In genomic region chr4:4852591-4853362, GRCh38 we compare ENCODE assay signal across 8 cellular contexts.
DNase-seq lines count a peak whose midpoint lies in the region; ATAC-seq lines count a peak whose summit lies in the region.

No MANE protein-coding gene starts in this region.

- DNase-seq in NCI-H1417 (lab: John Stamatoyannopoulos, UW) (peak in 2 of 3 experiments; percentile 22 to 50), NCI-H1417 treated with DMSO at 0.1 percent for 48 hours (lab: John Stamatoyannopoulos, UW) (no peak), NCI-H510A (lab: John Stamatoyannopoulos, UW) (no peak)
- DNase-seq in activated naive CD8-positive, alpha-beta T cell treated with anti-CD3 and anti-CD28 coated beads, Interleukin-2, amount 50 U/mL, for 24 hours: no peak

- H3K27ac ChIP-seq in skin epidermis: peak overlapping the region in 15 of 21 experiments; percentile 2 to 85 (median 65)

- peaks cover 72% of the 10 kb centered on the region for H3K27me3 Mint-ChIP-seq in activated naive CD8-positive, alpha-beta T cell treated with anti-CD3 and anti-CD28 coated beads, Interleukin-2, amount 50 U/mL, for 24 hours

- ATAC-seq in HG03354 (IDR thresholded peaks at IDR 0.05; ENCODE audit: poor library complexity, severe bottlenecking, unreplicated experiment) (peak; percentile 53), HG03280 (IDR thresholded peaks at IDR 0.05; ENCODE audit: unreplicated experiment) (no peak)
- ATAC-seq in activated naive CD8-positive, alpha-beta T cell treated with anti-CD3 and anti-CD28 coated beads, Interleukin-2, amount 50 U/mL, for 24 hours: peak; percentile 36

- no peak overlapping the region for H3K27ac Mint-ChIP-seq in activated naive CD8-positive, alpha-beta T cell treated with anti-CD3 and anti-CD28 coated beads, Interleukin-2, amount 50 U/mL, for 24 hours

- H3K36me3 Mint-ChIP-seq in activated naive CD8-positive, alpha-beta T cell treated with anti-CD3 and anti-CD28 coated beads, Interleukin-2, amount 50 U/mL, for 24 hours (ENCODE audit: low read depth): no peaks in the 10 kb centered on the region

- H3K4me1 Mint-ChIP-seq in activated naive CD8-positive, alpha-beta T cell treated with anti-CD3 and anti-CD28 coated beads, Interleukin-2, amount 50 U/mL, for 24 hours: peaks cover 30% of the 10 kb centered on the region

- H3K4me3 ChIP-seq in iPS-18c (ENCODE audit: insufficient read depth, low read depth, low read length): peak overlapping the region; percentile 40
- peak overlapping the region; percentile 4 to 33 (median 19) for H3K4me3 ChIP-seq in skin epidermis

- peaks cover 4% of the 10 kb centered on the region for H3K9me3 ChIP-seq in iPS-18c (ENCODE audit: control insufficient read depth, insufficient read depth, low read length)

- peak overlapping the region; percentile 76 for H3K4me3 Mint-ChIP-seq in activated naive CD8-positive, alpha-beta T cell treated with anti-CD3 and anti-CD28 coated beads, Interleukin-2, amount 50 U/mL, for 24 hours

- H3K9me3 Mint-ChIP-seq in activated naive CD8-positive, alpha-beta T cell treated with anti-CD3 and anti-CD28 coated beads, Interleukin-2, amount 50 U/mL, for 24 hours: no peaks in the 10 kb centered on the region

Comparison
In these comparisons a context has a peak if more than half of its experiments do, and no peak if none do; other contexts are left out.
1. DNase-seq: peak in NCI-H1417 (2 of 3); none in NCI-H1417 treated with DMSO at 0.1 percent for 48 hours (single experiment), activated naive CD8-positive, alpha-beta T cell treated with anti-CD3 and anti-CD28 coated beads, Interleukin-2, amount 50 U/mL, for 24 hours (single experiment) and NCI-H510A (single experiment).